Comparison of ENCODE assay signal across 1 cellular context in the genomic region with DNA sequence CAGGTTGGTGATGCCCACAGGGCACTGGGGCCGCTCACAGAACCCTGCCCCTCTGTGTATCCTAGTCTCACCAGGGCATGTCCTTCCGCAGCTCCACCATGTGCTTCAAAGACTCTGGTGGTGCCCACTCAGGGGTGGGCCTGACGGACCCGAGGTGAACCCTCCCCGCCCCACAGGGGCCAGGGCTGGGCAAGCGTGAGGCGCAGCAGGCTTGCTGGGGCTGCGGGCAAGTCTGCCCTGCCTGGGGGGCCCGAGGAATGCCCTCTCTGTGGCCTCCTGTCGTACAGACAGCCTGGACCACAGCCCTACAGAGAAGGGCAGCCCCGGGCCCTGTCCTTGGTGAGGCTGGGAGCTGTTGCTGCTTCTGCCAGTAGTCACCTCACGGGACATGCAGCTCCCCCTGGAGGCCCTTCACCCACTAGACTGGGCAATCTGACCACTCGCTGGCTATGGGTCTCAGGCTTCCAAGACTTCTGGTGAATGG.
TF ChIP-seq lines count a peak whose summit lies in the region.

No MANE protein-coding gene starts in this region.

TF ChIP-seq in H1, 55 proteins besides CTCF, POLR2A, EP300 and RAD21:
- no peak for TF ChIP-seq SIN3A (conservative IDR thresholded peaks at IDR 0.05 in 1 of 2, IDR thresholded peaks at IDR 0.05 in 1 of 2; ENCODE audit: low read depth in 1 of 2, low read length in 2 of 2)
- TF ChIP-seq CHD1 (IDR thresholded peaks at IDR 0.05; ENCODE audit: low read depth, low read length): no peak
- TF ChIP-seq, protein P1, sequence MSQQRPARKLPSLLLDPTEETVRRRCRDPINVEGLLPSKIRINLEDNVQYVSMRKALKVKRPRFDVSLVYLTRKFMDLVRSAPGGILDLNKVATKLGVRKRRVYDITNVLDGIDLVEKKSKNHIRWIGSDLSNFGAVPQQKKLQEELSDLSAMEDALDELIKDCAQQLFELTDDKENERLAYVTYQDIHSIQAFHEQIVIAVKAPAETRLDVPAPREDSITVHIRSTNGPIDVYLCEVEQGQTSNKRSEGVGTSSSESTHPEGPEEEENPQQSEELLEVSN (IDR thresholded peaks at IDR 0.05): no peak
- TF ChIP-seq NRF1 (IDR thresholded peaks at IDR 0.05; ENCODE audit: low read depth, low read length): no peak
- no peak for TF ChIP-seq YY1 (IDR thresholded peaks at IDR 0.05; ENCODE audit: low read depth, low read length)
- no peak for TF ChIP-seq HDAC6 (IDR thresholded peaks at IDR 0.05; ENCODE audit: low read depth, low read length)
- no peak for TF ChIP-seq CREB1 (IDR thresholded peaks at IDR 0.05)
- TF ChIP-seq CBX5 (IDR thresholded peaks at IDR 0.05; ENCODE audit: low read depth, low read length): no peak
- TF ChIP-seq RFX5 (IDR thresholded peaks at IDR 0.05; ENCODE audit: borderline replicate concordance, low read depth, low read length): no peak
- TF ChIP-seq RBBP5 (IDR thresholded peaks at IDR 0.05; ENCODE audit: borderline replicate concordance, low read depth, low read length): no peak
- TF ChIP-seq SUZ12 (IDR thresholded peaks at IDR 0.05; ENCODE audit: low read length): no peak
- TF ChIP-seq KDM4A (IDR thresholded peaks at IDR 0.05; ENCODE audit: low read depth, low read length, severe bottlenecking): no peak
- TF ChIP-seq SIX5 (IDR thresholded peaks at IDR 0.05; ENCODE audit: low read depth, low read length): no peak
- TF ChIP-seq ASH2L (IDR thresholded peaks at IDR 0.05; ENCODE audit: low read length): no peak
